11 cellular contexts compared by ENCODE assay signal in genomic region chr5:134603059-134603458, GRCh38. TPM values are rescaled to one million over a fixed set of nuclear protein-coding genes. Genes with fewer than 3 reads are reported as not detected.
DNase-seq lines count a peak whose midpoint lies in the region; ATAC-seq and TF ChIP-seq lines count a peak whose summit lies in the region.
"Had no signal": no experiment of that assay in that cellular context is flagged by ENCODE, and none has a peak within 500 bp of the region (broad histone marks: within the 10 kb centered on the region; RNA-seq: fewer than 3 reads in every experiment).

No MANE protein-coding gene starts in this region.

- CTCF ChIA-PET in Panc1 (lab: Charles Lee) = no interaction called here

- no TSS peak for BruUV-seq in Panc1 (replicated peaks; lab: Mats Ljungman, UMichigan)

- in situ Hi-C loops in ACHN (cut with HindIII; ENCODE audit: low pct_ligation_motif_present, low pct_unique_long_range_greater_than_20kb, low sequenced_read_pairs) (no loop called here), Panc1 (cut with HindIII; ENCODE audit: low pct_unique_long_range_greater_than_20kb, low sequenced_read_pairs) (no loop called here)

- H3K4me3 ChIP-seq in Panc1 (ENCODE audit: low read depth in 2 of 2, low read length in 2 of 2) = no peak overlapping the region

- POLR2A ChIA-PET in Panc1 (lab: Charles Lee) = no interaction called here

- intact Hi-C loops in Panc1 (cut with micrococcal nuclease; ENCODE audit: unreplicated experiment) = no loop called here

- H3K27ac ChIP-seq in Panc1 (ENCODE audit: low read length) = no peak overlapping the region

- peak; percentile 27 for DNase-seq in ACHN
- peak; percentile 22 for DNase-seq in Panc1 (ENCODE audit: low read depth, low spot score)
- DNase-seq in fibroblast of peridontal ligament (ENCODE audit: extremely low read depth) = peak; percentile 90
- DNase-seq in stimulated activated naive CD4-positive, alpha-beta T cell (lab: John Stamatoyannopoulos, UW) = no peak
- no peak for DNase-seq in NCI-H446 (lab: John Stamatoyannopoulos, UW)
- DNase-seq in amygdala (lab: John Stamatoyannopoulos, UW) = no peak
- DNase-seq: activated naive CD4-positive, alpha-beta T cell; kidney; NCI-H1092 had no signal

- peaks cover 16% of the 10 kb centered on the region for H3K36me3 ChIP-seq in Panc1 (ENCODE audit: control insufficient read depth, insufficient read depth, low read length)

- TF ChIP-seq CTCF in Panc1 (IDR thresholded peaks at IDR 0.05) = no peak

- no peaks in the 10 kb centered on the region for H3K9me3 ChIP-seq in Panc1 (ENCODE audit: control insufficient read depth, insufficient read depth, low read depth, low read length)

- H3K4me1 ChIP-seq in Panc1 (ENCODE audit: control insufficient read depth, insufficient read depth, low read length) = no peaks in the 10 kb centered on the region

- ATAC-seq in GM19351 (IDR thresholded peaks at IDR 0.05; ENCODE audit: unreplicated experiment) = peak; percentile 55
- ATAC-seq in Panc1 = no peak
- no peak for ATAC-seq in GM21526 (IDR thresholded peaks at IDR 0.05; ENCODE audit: low FRiP score, unreplicated experiment)

- no peaks in the 10 kb centered on the region for H3K27me3 ChIP-seq in Panc1 (ENCODE audit: control insufficient read depth, insufficient read depth, low read length)

RNA-seq across cellular contexts. Expression of gene SAR1B, which starts 29.6 kb away (rescaled TPM):
- 68.8 TPM for total RNA-seq in Panc1 (2021; ENCODE audit: unreplicated experiment)
- 50.0 TPM for polyA plus RNA-seq in Panc1 (2012; ENCODE audit: insufficient read length)

RNA-seq across cellular contexts. Expression of gene SEC24A, which starts 45.5 kb away (rescaled TPM):
- 22.7 TPM for total RNA-seq in Panc1 (2021; ENCODE audit: unreplicated experiment)
- 7.6 TPM for polyA plus RNA-seq in Panc1 (2012; ENCODE audit: insufficient read length)

Comparison
In these comparisons a context has a peak if more than half of its experiments do, and no peak if none do; other contexts are left out.
1. DNase-seq: peak in ACHN (single experiment), Panc1 (single experiment) and fibroblast of peridontal ligament (single experiment); none in stimulated activated naive CD4-positive, alpha-beta T cell (0 of 6), NCI-H446 (0 of 2) and amygdala (0 of 56).